Comparison of ENCODE assay signal across 7 cellular contexts in the genomic region with DNA sequence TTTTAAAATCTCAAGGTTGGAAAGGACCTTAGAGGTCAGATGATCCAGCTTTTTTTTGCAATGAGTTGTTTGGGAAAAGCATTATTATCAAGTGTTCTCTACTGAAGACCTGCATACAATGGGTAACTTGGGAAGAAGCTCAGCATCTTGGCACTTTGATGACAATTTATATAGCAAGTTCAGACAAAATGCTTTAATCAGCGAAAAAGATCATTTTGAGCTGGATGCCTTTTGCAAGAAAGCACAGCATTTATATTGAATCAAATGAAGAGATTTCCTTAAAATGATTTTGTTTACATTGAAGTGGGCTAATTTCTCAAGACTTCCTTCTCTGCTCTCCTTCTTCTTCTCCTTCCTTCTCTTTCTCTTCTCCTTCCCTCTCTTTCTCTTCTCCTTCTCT.
"Had no signal": no experiment of that assay in that cellular context is flagged by ENCODE, and none has a peak within 500 bp of the region (broad histone marks: within the 10 kb centered on the region; RNA-seq: fewer than 3 reads in every experiment).

No MANE protein-coding gene starts in this region.

- H3K36me3 ChIP-seq: HAP-1 had no signal

- H3K27ac ChIP-seq: HL-60 had no signal

- ATAC-seq: HCT116 had no signal

- H3K4me3 ChIP-seq: HAP-1 had no signal

- H3K9me3 ChIP-seq: HAP-1 had no signal

- DNase-seq: GOT3, H7, HFFc6, KG1 had no signal
